In the genomic region with DNA sequence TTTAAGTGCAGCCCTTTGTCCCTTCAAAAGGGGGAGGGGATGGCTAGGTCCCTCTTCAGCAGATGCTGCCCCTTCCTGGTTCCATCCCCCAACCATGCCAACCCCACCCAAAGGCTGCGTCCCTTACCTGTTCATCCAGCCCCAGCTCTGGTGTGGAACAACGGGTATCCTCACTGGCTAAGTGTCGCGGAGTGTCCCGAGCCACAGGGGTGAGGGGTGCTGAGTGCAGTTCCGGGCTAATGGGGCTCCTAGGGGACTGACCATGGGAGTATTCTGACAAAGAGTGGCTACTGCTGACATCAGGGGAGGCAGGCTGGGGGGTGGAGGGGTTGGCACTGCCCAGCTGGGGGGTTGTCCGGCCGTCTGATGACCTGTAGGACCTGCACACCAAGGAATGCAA, we compare ENCODE assay signal across 27 cellular contexts. TPM values are rescaled to one million over a fixed set of nuclear protein-coding genes. Genes with fewer than 3 reads are reported as not detected.
A peak's percentile ranks its signal among the peaks of the same experiment; 100 is the strongest.
DNase-seq lines count a peak whose midpoint lies in the region; ATAC-seq and TF ChIP-seq lines count a peak whose summit lies in the region.
"Had no signal": no experiment of that assay in that cellular context is flagged by ENCODE, and none has a peak within 500 bp of the region (broad histone marks: within the 10 kb centered on the region; RNA-seq: fewer than 3 reads in every experiment).

No MANE protein-coding gene starts in this region.

- no peak overlapping the region for H3K27ac ChIP-seq in breast epithelium
- H3K27ac ChIP-seq in naive thymus-derived CD4-positive, alpha-beta T cell (ENCODE audit: low read depth, low read length), result no peak overlapping the region
- H3K27ac ChIP-seq in suprapubic skin, result no peak overlapping the region
- H3K27ac ChIP-seq: BLaER1, GM23248, SJCRH30 had no signal

- H3K9me3 ChIP-seq in breast epithelium (no peaks in the 10 kb centered on the region), suprapubic skin (no peaks in the 10 kb centered on the region)
- no peaks in the 10 kb centered on the region for H3K9me3 ChIP-seq in naive thymus-derived CD4-positive, alpha-beta T cell (ENCODE audit: control insufficient read depth in 2 of 3, low read length in 3 of 3)
- H3K9me3 ChIP-seq: BLaER1, SJCRH30 had no signal

- no TSS peak for BruUV-seq in MCF 10A (replicated peaks; lab: Mats Ljungman, UMichigan)

- DNase-seq in MCF 10A (ENCODE audit: unreplicated experiment) (no peak), breast epithelium (ENCODE audit: low spot score in 2 of 2) (no peak), GM10266 (ENCODE audit: extremely low spot score) (no peak), suprapubic skin (ENCODE audit: low spot score in 2 of 2) (no peak)
- DNase-seq in naive thymus-derived CD4-positive, alpha-beta T cell, result no peak
- no peak for DNase-seq in stimulated activated naive B cell treated with anti-CD40 and anti-IgM and Interleukin-4, amounts not matched to agents 10 μg/mL and 1 μg/mL and 100 μg/mL, for 72 hours
- DNase-seq: CD4-positive, CD25-positive, alpha-beta regulatory T cell; DMS153; DND-41; GM23248; H7; IMR-90; KG1; NCI-H1048; NCI-H1417; NCI-H1694; NCI-H2029 treated with DMSO at 0.1 percent for 48 hours; NCI-H446 treated with DMSO at 0.1 percent for 48 hours; NCI-H526; NCI-H82; NK-92 treated with Interleukin-12 subunit alpha and Interleukin-12 subunit beta, amount 100 ng/mL, for 24 hours; PC-3; SJCRH30 had no signal

- TF ChIP-seq EP300 in suprapubic skin (IDR thresholded peaks at IDR 0.05), result no peak

- peaks cover 94% of the 10 kb centered on the region for H3K36me3 Mint-ChIP-seq in MCF 10A (ENCODE audit: insufficient read depth, unreplicated experiment)
- H3K36me3 Mint-ChIP-seq in naive thymus-derived CD4-positive, alpha-beta T cell, result peaks cover 22 to 62% (median 37%) of the 10 kb centered on the region in 5 donors
- peaks cover 39 to 71% of the 10 kb centered on the region in 2 donors for H3K36me3 Mint-ChIP-seq in stimulated activated naive B cell treated with anti-CD40 and anti-IgM and Interleukin-4, amounts not matched to agents 10 μg/mL and 1 μg/mL and 100 μg/mL, for 72 hours

- TF ChIP-seq POLR2A in breast epithelium (IDR thresholded peaks at IDR 0.05), result no peak
- TF ChIP-seq POLR2A in suprapubic skin (IDR thresholded peaks at IDR 0.05), result no peak

- no peak overlapping the region for H3K4me3 Mint-ChIP-seq in MCF 10A (ENCODE audit: unreplicated experiment)
- H3K4me3 Mint-ChIP-seq in naive thymus-derived CD4-positive, alpha-beta T cell, result peak overlapping the region in 1 of 10 donors; percentile 43
- H3K4me3 Mint-ChIP-seq in stimulated activated naive B cell treated with anti-CD40 and anti-IgM and Interleukin-4, amounts not matched to agents 10 μg/mL and 1 μg/mL and 100 μg/mL, for 72 hours, result no peak overlapping the region
- H3K4me3 Mint-ChIP-seq: CD4-positive, CD25-positive, alpha-beta regulatory T cell had no signal

- no peaks in the 10 kb centered on the region for H3K4me1 Mint-ChIP-seq in MCF 10A (ENCODE audit: insufficient read depth, unreplicated experiment)
- H3K4me1 Mint-ChIP-seq in naive thymus-derived CD4-positive, alpha-beta T cell, result peaks cover 9 to 25% (median 15%) of the 10 kb centered on the region in 7 donors
- peaks cover 40 to 42% of the 10 kb centered on the region in 2 donors for H3K4me1 Mint-ChIP-seq in stimulated activated naive B cell treated with anti-CD40 and anti-IgM and Interleukin-4, amounts not matched to agents 10 μg/mL and 1 μg/mL and 100 μg/mL, for 72 hours

- H3K27me3 Mint-ChIP-seq in MCF 10A (ENCODE audit: insufficient read depth, unreplicated experiment), result no peaks in the 10 kb centered on the region
- no peaks in the 10 kb centered on the region for H3K27me3 Mint-ChIP-seq in naive thymus-derived CD4-positive, alpha-beta T cell
- no peaks in the 10 kb centered on the region for H3K27me3 Mint-ChIP-seq in stimulated activated naive B cell treated with anti-CD40 and anti-IgM and Interleukin-4, amounts not matched to agents 10 μg/mL and 1 μg/mL and 100 μg/mL, for 72 hours
- H3K27me3 Mint-ChIP-seq: CD4-positive, CD25-positive, alpha-beta regulatory T cell had no signal

- CTCF ChIA-PET in MCF 10A (lab: Yijun Ruan, JAX), result interaction anchor here (1.1 kb wide), 1 partner anchor 29 kb away, joined by 3 read pairs; no protein-coding TSS in a partner anchor
- CTCF ChIA-PET in naive thymus-derived CD4-positive, alpha-beta T cell (lab: Charles Lee), result no interaction called here

- H3K36me3 ChIP-seq in breast epithelium (peaks cover 19% of the 10 kb centered on the region), suprapubic skin (peaks cover 81% of the 10 kb centered on the region)
- peaks cover 27 to 91% (median 28%) of the 10 kb centered on the region in 3 experiments for H3K36me3 ChIP-seq in naive thymus-derived CD4-positive, alpha-beta T cell (ENCODE audit: control insufficient read depth in 2 of 3, insufficient read depth in 3 of 3, low read length in 3 of 3)

- peak overlapping the region; percentile 79 for H3K27ac Mint-ChIP-seq in MCF 10A (ENCODE audit: low read depth, unreplicated experiment)
- peak overlapping the region in 5 of 9 donors; percentile 41 to 80 (median 64) for H3K27ac Mint-ChIP-seq in naive thymus-derived CD4-positive, alpha-beta T cell
- peak overlapping the region; percentile 91 for H3K27ac Mint-ChIP-seq in stimulated activated naive B cell treated with anti-CD40 and anti-IgM and Interleukin-4, amounts not matched to agents 10 μg/mL and 1 μg/mL and 100 μg/mL, for 72 hours

- H3K4me3 ChIP-seq in breast epithelium, result no peak overlapping the region
- H3K4me3 ChIP-seq in naive thymus-derived CD4-positive, alpha-beta T cell (ENCODE audit: low read length), result no peak overlapping the region
- H3K4me3 ChIP-seq in suprapubic skin, result no peak overlapping the region
- H3K4me3 ChIP-seq: BLaER1, GM23248, SJCRH30 had no signal

- H3K27me3 ChIP-seq in breast epithelium (no peaks in the 10 kb centered on the region), suprapubic skin (no peaks in the 10 kb centered on the region)
- no peaks in the 10 kb centered on the region for H3K27me3 ChIP-seq in naive thymus-derived CD4-positive, alpha-beta T cell (ENCODE audit: control insufficient read depth in 2 of 2, insufficient read depth in 2 of 2, low read length in 2 of 2)
- H3K27me3 ChIP-seq: BLaER1, SJCRH30 had no signal

- H3K4me1 ChIP-seq in breast epithelium (no peaks in the 10 kb centered on the region), suprapubic skin (no peaks in the 10 kb centered on the region)
- H3K4me1 ChIP-seq in naive thymus-derived CD4-positive, alpha-beta T cell (ENCODE audit: control insufficient read depth in 2 of 2, insufficient read depth in 2 of 2, low read length in 2 of 2), result no peaks in the 10 kb centered on the region
- H3K4me1 ChIP-seq: SJCRH30 had no signal

- POLR2A ChIA-PET in MCF 10A (lab: Yijun Ruan, JAX), result interaction anchor here (0.6 kb wide), 1 partner anchor 23 kb away, joined by 4 read pairs; no protein-coding TSS in a partner anchor
- POLR2A ChIA-PET in naive thymus-derived CD4-positive, alpha-beta T cell (lab: Charles Lee), result interaction anchor here (0.7 to 1.5 kb wide), 2 partner anchors 9 to 12 kb away, joined by 3 to 4 read pairs; no protein-coding TSS in a partner anchor

- ATAC-seq in esophagus mucosa, result peak; percentile 28
- ATAC-seq in naive thymus-derived CD4-positive, alpha-beta T cell, result no peak
- ATAC-seq in stimulated activated naive B cell treated with anti-CD40 and anti-IgM and Interleukin-4, amounts not matched to agents 10 μg/mL and 1 μg/mL and 100 μg/mL, for 72 hours (replicated peaks), result no peak
- ATAC-seq: PC-3 had no signal

- TF ChIP-seq CTCF in MCF 10A (IDR thresholded peaks at IDR 0.05; ENCODE audit: unreplicated experiment) (no peak), breast epithelium (IDR thresholded peaks at IDR 0.05) (no peak), GM10266 (IDR thresholded peaks at IDR 0.05; ENCODE audit: control insufficient read depth, insufficient read depth, low read depth, missing control alignments) (no peak), suprapubic skin (IDR thresholded peaks at IDR 0.05) (no peak)

- no peaks in the 10 kb centered on the region for H3K9me3 Mint-ChIP-seq in MCF 10A (ENCODE audit: unreplicated experiment)
- peaks cover 0 to 3% (median 0%) of the 10 kb centered on the region in 11 donors for H3K9me3 Mint-ChIP-seq in naive thymus-derived CD4-positive, alpha-beta T cell
- no peaks in the 10 kb centered on the region for H3K9me3 Mint-ChIP-seq in stimulated activated naive B cell treated with anti-CD40 and anti-IgM and Interleukin-4, amounts not matched to agents 10 μg/mL and 1 μg/mL and 100 μg/mL, for 72 hours
- H3K9me3 Mint-ChIP-seq: CD4-positive, CD25-positive, alpha-beta regulatory T cell had no signal

- intact Hi-C loops in MCF 10A (cut with micrococcal nuclease), result no loop called here
- intact Hi-C loops in breast epithelium (cut with DNase I; ENCODE audit: low total_unique reads), result no loop called here
- intact Hi-C loops in naive thymus-derived CD4-positive, alpha-beta T cell (cut with micrococcal nuclease), result no loop called here

- 94% methylated on average over 8 of the region's 8 CpGs for WGBS in suprapubic skin

RNA-seq across cellular contexts. Expression of gene STH, which starts 32.9 kb away (rescaled TPM):
- total RNA-seq in MCF 10A (2022), result not detected in 2 replicates
- not detected for total RNA-seq in breast epithelium
- total RNA-seq in esophagus mucosa, result not detected
- not detected for total RNA-seq in naive thymus-derived CD4-positive, alpha-beta T cell
- not detected for polyA plus RNA-seq in naive thymus-derived CD4-positive, alpha-beta T cell
- total RNA-seq in suprapubic skin, result not detected
- total RNA-seq: A172; CD4-positive, CD25-positive, alpha-beta regulatory T cell; GM23248; H7; IMR-90; PC-3; SJCRH30 had no signal
- polyA plus RNA-seq: AG04450; CD4-positive, CD25-positive, alpha-beta regulatory T cell; GM23248; IMR-90 had no signal
